3 cellular contexts compared by ENCODE assay signal in the genomic region with DNA sequence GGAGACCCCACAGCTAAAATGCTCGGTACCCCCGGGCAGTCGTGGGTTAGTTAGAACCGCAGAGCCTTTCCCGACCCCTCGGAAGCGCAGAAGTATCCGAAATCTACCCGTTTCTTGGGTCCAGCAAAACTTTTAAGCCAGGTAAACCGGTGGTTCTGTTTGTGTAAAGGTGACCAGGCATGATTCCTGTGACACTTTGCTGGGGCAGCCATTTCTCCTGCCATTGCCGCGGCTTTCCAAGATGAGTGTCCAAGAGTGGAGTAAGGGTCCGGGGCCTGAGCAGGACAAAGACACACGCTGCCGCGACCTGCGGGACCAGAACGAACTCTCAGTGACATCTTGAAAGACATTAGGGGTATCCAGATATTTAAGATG.
A peak's percentile ranks its signal among the peaks of the same experiment; 100 is the strongest.
TF ChIP-seq lines count a peak whose summit lies in the region.

No MANE protein-coding gene starts in this region.

TF ChIP-seq in GM12878, 131 proteins besides CTCF, POLR2A, EP300 and RAD21:
- TF ChIP-seq SREBF2 (IDR thresholded peaks at IDR 0.05; ENCODE audit: low read length): no peak
- no peak for TF ChIP-seq SIN3A (IDR thresholded peaks at IDR 0.05; ENCODE audit: low read depth, low read length)
- TF ChIP-seq, protein P1, sequence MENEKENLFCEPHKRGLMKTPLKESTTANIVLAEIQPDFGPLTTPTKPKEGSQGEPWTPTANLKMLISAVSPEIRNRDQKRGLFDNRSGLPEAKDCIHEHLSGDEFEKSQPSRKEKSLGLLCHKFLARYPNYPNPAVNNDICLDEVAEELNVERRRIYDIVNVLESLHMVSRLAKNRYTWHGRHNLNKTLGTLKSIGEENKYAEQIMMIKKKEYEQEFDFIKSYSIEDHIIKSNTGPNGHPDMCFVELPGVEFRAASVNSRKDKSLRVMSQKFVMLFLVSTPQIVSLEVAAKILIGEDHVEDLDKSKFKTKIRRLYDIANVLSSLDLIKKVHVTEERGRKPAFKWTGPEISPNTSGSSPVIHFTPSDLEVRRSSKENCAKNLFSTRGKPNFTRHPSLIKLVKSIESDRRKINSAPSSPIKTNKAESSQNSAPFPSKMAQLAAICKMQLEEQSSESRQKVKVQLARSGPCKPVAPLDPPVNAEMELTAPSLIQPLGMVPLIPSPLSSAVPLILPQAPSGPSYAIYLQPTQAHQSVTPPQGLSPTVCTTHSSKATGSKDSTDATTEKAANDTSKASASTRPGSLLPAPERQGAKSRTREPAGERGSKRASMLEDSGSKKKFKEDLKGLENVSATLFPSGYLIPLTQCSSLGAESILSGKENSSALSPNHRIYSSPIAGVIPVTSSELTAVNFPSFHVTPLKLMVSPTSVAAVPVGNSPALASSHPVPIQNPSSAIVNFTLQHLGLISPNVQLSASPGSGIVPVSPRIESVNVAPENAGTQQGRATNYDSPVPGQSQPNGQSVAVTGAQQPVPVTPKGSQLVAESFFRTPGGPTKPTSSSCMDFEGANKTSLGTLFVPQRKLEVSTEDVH (IDR thresholded peaks at IDR 0.05; ENCODE audit: low read depth, partially characterized antibody): no peak
- TF ChIP-seq TBL1XR1 (IDR thresholded peaks at IDR 0.05; ENCODE audit: low read depth, low read length): no peak
- TF ChIP-seq, protein P2, sequence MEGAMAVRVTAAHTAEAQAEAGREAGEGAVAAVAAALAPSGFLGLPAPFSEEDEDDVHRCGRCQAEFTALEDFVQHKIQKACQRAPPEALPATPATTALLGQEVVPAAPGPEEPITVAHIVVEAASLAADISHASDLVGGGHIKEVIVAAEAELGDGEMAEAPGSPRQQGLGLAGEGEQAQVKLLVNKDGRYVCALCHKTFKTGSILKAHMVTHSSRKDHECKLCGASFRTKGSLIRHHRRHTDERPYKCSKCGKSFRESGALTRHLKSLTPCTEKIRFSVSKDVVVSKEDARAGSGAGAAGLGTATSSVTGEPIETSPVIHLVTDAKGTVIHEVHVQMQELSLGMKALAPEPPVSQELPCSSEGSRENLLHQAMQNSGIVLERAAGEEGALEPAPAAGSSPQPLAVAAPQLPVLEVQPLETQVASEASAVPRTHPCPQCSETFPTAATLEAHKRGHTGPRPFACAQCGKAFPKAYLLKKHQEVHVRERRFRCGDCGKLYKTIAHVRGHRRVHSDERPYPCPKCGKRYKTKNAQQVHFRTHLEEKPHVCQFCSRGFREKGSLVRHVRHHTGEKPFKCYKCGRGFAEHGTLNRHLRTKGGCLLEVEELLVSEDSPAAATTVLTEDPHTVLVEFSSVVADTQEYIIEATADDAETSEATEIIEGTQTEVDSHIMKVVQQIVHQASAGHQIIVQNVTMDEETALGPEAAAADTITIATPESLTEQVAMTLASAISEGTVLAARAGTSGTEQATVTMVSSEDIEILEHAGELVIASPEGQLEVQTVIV (IDR thresholded peaks at IDR 0.05; ENCODE audit: borderline replicate concordance, partially characterized antibody): no peak
- TF ChIP-seq JUNB (IDR thresholded peaks at IDR 0.05): no peak
- no peak for TF ChIP-seq IRF4 (IDR thresholded peaks at IDR 0.05; ENCODE audit: low read depth, low read length)
- TF ChIP-seq, protein P3, sequence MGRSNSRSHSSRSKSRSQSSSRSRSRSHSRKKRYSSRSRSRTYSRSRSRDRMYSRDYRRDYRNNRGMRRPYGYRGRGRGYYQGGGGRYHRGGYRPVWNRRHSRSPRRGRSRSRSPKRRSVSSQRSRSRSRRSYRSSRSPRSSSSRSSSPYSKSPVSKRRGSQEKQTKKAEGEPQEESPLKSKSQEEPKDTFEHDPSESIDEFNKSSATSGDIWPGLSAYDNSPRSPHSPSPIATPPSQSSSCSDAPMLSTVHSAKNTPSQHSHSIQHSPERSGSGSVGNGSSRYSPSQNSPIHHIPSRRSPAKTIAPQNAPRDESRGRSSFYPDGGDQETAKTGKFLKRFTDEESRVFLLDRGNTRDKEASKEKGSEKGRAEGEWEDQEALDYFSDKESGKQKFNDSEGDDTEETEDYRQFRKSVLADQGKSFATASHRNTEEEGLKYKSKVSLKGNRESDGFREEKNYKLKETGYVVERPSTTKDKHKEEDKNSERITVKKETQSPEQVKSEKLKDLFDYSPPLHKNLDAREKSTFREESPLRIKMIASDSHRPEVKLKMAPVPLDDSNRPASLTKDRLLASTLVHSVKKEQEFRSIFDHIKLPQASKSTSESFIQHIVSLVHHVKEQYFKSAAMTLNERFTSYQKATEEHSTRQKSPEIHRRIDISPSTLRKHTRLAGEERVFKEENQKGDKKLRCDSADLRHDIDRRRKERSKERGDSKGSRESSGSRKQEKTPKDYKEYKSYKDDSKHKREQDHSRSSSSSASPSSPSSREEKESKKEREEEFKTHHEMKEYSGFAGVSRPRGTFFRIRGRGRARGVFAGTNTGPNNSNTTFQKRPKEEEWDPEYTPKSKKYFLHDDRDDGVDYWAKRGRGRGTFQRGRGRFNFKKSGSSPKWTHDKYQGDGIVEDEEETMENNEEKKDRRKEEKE (IDR thresholded peaks at IDR 0.05): no peak

TF ChIP-seq in liver, 16 proteins besides CTCF, POLR2A, EP300 and RAD21:
- TF ChIP-seq, protein P4, sequence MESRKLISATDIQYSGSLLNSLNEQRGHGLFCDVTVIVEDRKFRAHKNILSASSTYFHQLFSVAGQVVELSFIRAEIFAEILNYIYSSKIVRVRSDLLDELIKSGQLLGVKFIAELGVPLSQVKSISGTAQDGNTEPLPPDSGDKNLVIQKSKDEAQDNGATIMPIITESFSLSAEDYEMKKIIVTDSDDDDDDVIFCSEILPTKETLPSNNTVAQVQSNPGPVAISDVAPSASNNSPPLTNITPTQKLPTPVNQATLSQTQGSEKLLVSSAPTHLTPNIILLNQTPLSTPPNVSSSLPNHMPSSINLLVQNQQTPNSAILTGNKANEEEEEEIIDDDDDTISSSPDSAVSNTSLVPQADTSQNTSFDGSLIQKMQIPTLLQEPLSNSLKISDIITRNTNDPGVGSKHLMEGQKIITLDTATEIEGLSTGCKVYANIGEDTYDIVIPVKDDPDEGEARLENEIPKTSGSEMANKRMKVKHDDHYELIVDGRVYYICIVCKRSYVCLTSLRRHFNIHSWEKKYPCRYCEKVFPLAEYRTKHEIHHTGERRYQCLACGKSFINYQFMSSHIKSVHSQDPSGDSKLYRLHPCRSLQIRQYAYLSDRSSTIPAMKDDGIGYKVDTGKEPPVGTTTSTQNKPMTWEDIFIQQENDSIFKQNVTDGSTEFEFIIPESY (IDR thresholded peaks at IDR 0.05): no peak
- TF ChIP-seq HNF4A (conservative IDR thresholded peaks at IDR 0.05): no peak
- no peak for TF ChIP-seq NR2F2 (IDR thresholded peaks at IDR 0.05)
- no peak for TF ChIP-seq RXRA (IDR thresholded peaks at IDR 0.05)
- TF ChIP-seq YY1 (IDR thresholded peaks at IDR 0.05): peak; percentile 95

TF ChIP-seq in SK-N-SH, 30 proteins besides CTCF, POLR2A, EP300 and RAD21:
- TF ChIP-seq ELF1 (IDR thresholded peaks at IDR 0.05): no peak
